ENCODE assay signal across 21 cellular contexts in the genomic region with DNA sequence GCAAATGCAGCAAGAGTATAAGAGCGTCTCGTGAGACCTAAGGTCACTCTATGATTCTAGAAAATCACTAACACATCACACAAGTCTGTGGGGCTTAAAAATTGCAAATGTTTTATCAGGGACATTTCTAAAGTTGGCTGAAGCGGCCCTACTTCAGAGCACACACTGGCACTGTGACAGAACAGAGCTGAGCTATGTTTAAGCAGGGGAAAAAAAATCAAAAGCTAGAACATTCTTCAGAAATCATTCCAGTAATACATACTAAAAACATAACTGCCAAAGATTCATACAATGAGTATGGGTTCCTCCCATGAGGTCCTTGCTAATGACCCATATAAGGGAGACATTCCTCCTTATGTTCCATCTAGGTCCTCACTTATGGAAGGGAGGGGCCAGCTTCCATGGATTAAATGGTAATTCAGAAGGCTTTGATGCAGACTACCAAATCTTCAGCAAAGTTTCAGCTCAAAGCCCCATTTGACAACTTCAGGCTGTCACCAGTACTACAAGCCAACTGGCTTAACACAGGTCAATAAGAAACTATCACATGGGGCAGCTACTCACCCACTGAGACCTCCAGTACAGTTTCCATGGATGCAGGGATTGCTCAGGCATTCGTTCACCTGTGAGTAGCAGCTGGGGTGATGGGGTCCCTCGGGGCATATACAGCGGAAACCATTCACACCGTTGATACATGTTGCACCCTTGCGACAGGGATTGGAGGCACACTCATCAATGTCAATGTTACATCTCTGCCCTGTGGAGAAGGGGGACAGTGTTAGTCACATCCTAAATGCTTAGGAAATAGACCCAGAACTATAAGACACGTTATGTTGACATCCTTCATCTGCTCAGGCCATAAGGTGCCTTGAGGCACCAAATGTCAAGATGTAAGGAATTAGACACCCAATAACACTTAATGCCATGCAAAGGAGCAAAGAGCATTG. TPM values are rescaled to one million over a fixed set of nuclear protein-coding genes. Genes with fewer than 3 reads are reported as not detected.
DNase-seq lines count a peak whose midpoint lies in the region; ATAC-seq and TF ChIP-seq lines count a peak whose summit lies in the region.
"Had no signal": no experiment of that assay in that cellular context is flagged by ENCODE, and none has a peak within 500 bp of the region (broad histone marks: within the 10 kb centered on the region; RNA-seq: fewer than 3 reads in every experiment).

No MANE protein-coding gene starts in this region.

- H3K9ac ChIP-seq in H9 (ENCODE audit: extremely low read depth, insufficient read length, low read length) (no peak overlapping the region), mesendoderm (ENCODE audit: low read length) (no peak overlapping the region)
- H3K9ac ChIP-seq: SK-N-SH had no signal

- peaks cover 0 to 21% (median 0%) of the 10 kb centered on the region in 3 experiments; a peak in 4 of 7 replicates for H3K36me3 Mint-ChIP-seq in H9 (ENCODE audit: insufficient read depth in 1 of 3, low read depth in 3 of 3)

- H3K56ac ChIP-seq in H9 (ENCODE audit: insufficient read length, low read depth, low read length) (no peak overlapping the region), mesendoderm (ENCODE audit: low read length) (no peak overlapping the region)

- H3K23ac ChIP-seq in H9 (ENCODE audit: insufficient read length, low read depth, low read length) (no peak overlapping the region), mesendoderm (ENCODE audit: low read length) (no peak overlapping the region)

- no peak overlapping the region for H4K91ac ChIP-seq in H9 (ENCODE audit: insufficient read length, low read depth, low read length)

- H2BK15ac ChIP-seq in H9 (ENCODE audit: low read depth, low read length) (no peak overlapping the region), mesendoderm (replicated peaks; ENCODE audit: low read depth) (no peak overlapping the region)

- H3K79me2 ChIP-seq in H9 (ENCODE audit: insufficient read depth, low read length) (no peaks in the 10 kb centered on the region), mesendoderm (ENCODE audit: control insufficient read depth, insufficient read depth, low read length) (no peaks in the 10 kb centered on the region)

- no peaks in the 10 kb centered on the region for H3K36me3 ChIP-seq in mesendoderm (ENCODE audit: control insufficient read depth, insufficient read depth, low read length)
- H3K36me3 ChIP-seq: ovary had no signal

- TF ChIP-seq CTCF in GM12873 (IDR thresholded peaks at IDR 0.05; ENCODE audit: insufficient read depth, low read depth, low read length, missing control alignments) = peak; percentile 35
- peak; percentile 17; the same call in 1 of the 3 replicates for TF ChIP-seq CTCF in H9 (conservative IDR thresholded peaks at IDR 0.05)
- TF ChIP-seq CTCF in cardiac fibroblast (IDR thresholded peaks at IDR 0.05; ENCODE audit: low read depth, low read length) = peak; percentile 15

- H3K79me1 ChIP-seq in H9 (ENCODE audit: insufficient read depth, low read depth, low read length, poor library complexity, severe bottlenecking) = no peaks in the 10 kb centered on the region
- no peaks in the 10 kb centered on the region for H3K79me1 ChIP-seq in mesendoderm (ENCODE audit: low read length)

- H2BK20ac ChIP-seq in H9 (ENCODE audit: low read depth, low read length, poor library complexity, severe bottlenecking) = no peak overlapping the region

- H3K9me3 Mint-ChIP-seq in H9 = no peaks in the 10 kb centered on the region
- H3K9me3 Mint-ChIP-seq: activated naive CD4-positive, alpha-beta T cell treated with anti-CD3 and anti-CD28 coated beads, Interleukin-2, amount 10 ng/mL, durations not matched to agents 7 days and 5 days had no signal

- no peak overlapping the region for H3K27ac Mint-ChIP-seq in H9
- H3K27ac Mint-ChIP-seq: activated naive CD4-positive, alpha-beta T cell treated with anti-CD3 and anti-CD28 coated beads, Interleukin-2, amount 10 ng/mL, durations not matched to agents 7 days and 5 days had no signal

- no peaks in the 10 kb centered on the region for H3K4me1 ChIP-seq in H9 (ENCODE audit: insufficient read depth, low read length)
- no peaks in the 10 kb centered on the region for H3K4me1 ChIP-seq in mesendoderm (ENCODE audit: control insufficient read depth, low read depth, low read length)
- H3K4me1 ChIP-seq: suprapubic skin had no signal

- no peak overlapping the region for H3K18ac ChIP-seq in H9 (ENCODE audit: insufficient read length, low read depth, low read length)
- H3K18ac ChIP-seq in mesendoderm (ENCODE audit: low read length) = no peak overlapping the region

- H4K20me1 ChIP-seq in H9 (ENCODE audit: control insufficient read depth, insufficient read depth, insufficient read length) = no peaks in the 10 kb centered on the region

- no CpG with 5 or more reads among the region's 9 CpGs for WGBS in H9 (ENCODE audit: extremely low coverage, insufficient read length, low lambda C conversion rate)
- WGBS in mesendoderm (ENCODE audit: extremely low coverage, insufficient coverage, low lambda C conversion rate) = no CpG with 5 or more reads among the region's 9 CpGs

- no peak overlapping the region for H3K14ac ChIP-seq in H9 (ENCODE audit: insufficient read depth, low read length)

- H3K27ac ChIP-seq in H9 (ENCODE audit: insufficient read length, low read depth, low read length) = no peak overlapping the region
- no peak overlapping the region for H3K27ac ChIP-seq in mesendoderm (ENCODE audit: low read depth, low read length)
- H3K27ac ChIP-seq: ovary, PC-9, suprapubic skin had no signal

- no peak overlapping the region for H3K4ac ChIP-seq in H9 (ENCODE audit: low read depth, low read length)
- H3K4ac ChIP-seq in mesendoderm (ENCODE audit: low read depth, low read length) = no peak overlapping the region

- no peak overlapping the region for H3K4me3 Mint-ChIP-seq in H9
- H3K4me3 Mint-ChIP-seq: activated naive CD4-positive, alpha-beta T cell treated with anti-CD3 and anti-CD28 coated beads, Interleukin-2, amount 10 ng/mL, durations not matched to agents 7 days and 5 days had no signal

- H2BK5ac ChIP-seq in H9 (ENCODE audit: insufficient read length, low read length) = no peak overlapping the region
- no peak overlapping the region for H2BK5ac ChIP-seq in mesendoderm (ENCODE audit: low read length)

- no peak overlapping the region for H2BK120ac ChIP-seq in H9 (ENCODE audit: low read depth, low read length, poor library complexity, severe bottlenecking)
- H2BK120ac ChIP-seq in mesendoderm (ENCODE audit: low read depth, low read length) = no peak overlapping the region

- ATAC-seq in HG03196 (IDR thresholded peaks at IDR 0.05; ENCODE audit: unreplicated experiment) (no peak), HG03159 (IDR thresholded peaks at IDR 0.05; ENCODE audit: unreplicated experiment) (no peak), HG03039 (IDR thresholded peaks at IDR 0.05; ENCODE audit: unreplicated experiment) (no peak)

- H3K23me2 ChIP-seq in H9 (ENCODE audit: insufficient read length, low read depth, low read length, poor library complexity, severe bottlenecking) = no peaks in the 10 kb centered on the region

- no peak overlapping the region for H4K8ac ChIP-seq in H9 (replicated peaks; ENCODE audit: insufficient read length, low read depth, low read length)
- no peak overlapping the region for H4K8ac ChIP-seq in mesendoderm (ENCODE audit: low read depth, low read length)

- H2BK12ac ChIP-seq in H9 (ENCODE audit: insufficient read length, low read depth, low read length) = no peak overlapping the region

- no peak for DNase-seq in H9
- DNase-seq in cardiac fibroblast (ENCODE audit: low read depth in 2 of 2) = no peak
- peak; percentile 23 for DNase-seq in mesendoderm
- DNase-seq: activated CD4-positive, alpha-beta T cell treated with anti-CD3 and anti-CD28 coated beads for 4 hours; activated naive CD4-positive, alpha-beta T cell treated with anti-CD3 and anti-CD28 coated beads, Interleukin-2, amount 10 ng/mL, durations not matched to agents 7 days and 5 days; cortex of kidney; foreskin melanocyte; NCI-H1417; NCI-H774; ovary; PC-9; SK-N-SH; stimulated activated CD4-positive, alpha-beta T cell treated with anti-CD3 and anti-CD28 coated beads, Interleukin-4, amount 100 ng/mL, for 24 hours; T-helper 9 cell had no signal

- no peak overlapping the region for H2AK5ac ChIP-seq in H9 (ENCODE audit: insufficient read length, low read length)
- H2AK5ac ChIP-seq in mesendoderm (ENCODE audit: low read length) = no peak overlapping the region

- no peak overlapping the region for H4K5ac ChIP-seq in H9 (ENCODE audit: insufficient read length, low read depth, low read length)
- H4K5ac ChIP-seq in mesendoderm (ENCODE audit: low read length) = no peak overlapping the region

- no peak overlapping the region for H3T11ph ChIP-seq in H9 (ENCODE audit: low read length)

- H3K27me3 Mint-ChIP-seq in H9 (ENCODE audit: low read depth) = no peaks in the 10 kb centered on the region
- H3K27me3 Mint-ChIP-seq: activated naive CD4-positive, alpha-beta T cell treated with anti-CD3 and anti-CD28 coated beads, Interleukin-2, amount 10 ng/mL, durations not matched to agents 7 days and 5 days had no signal

- no peaks in the 10 kb centered on the region for H3K9me3 ChIP-seq in H9 (ENCODE audit: control insufficient read depth, low read depth, low read length)
- H3K9me3 ChIP-seq: ovary, SK-N-SH, suprapubic skin had no signal

- H3K4me2 ChIP-seq in H9 (ENCODE audit: insufficient read depth, insufficient read length, low read length) = no peak overlapping the region
- no peak overlapping the region for H3K4me2 ChIP-seq in mesendoderm (ENCODE audit: low read length)
- H3K4me2 ChIP-seq: PC-9, SK-N-SH had no signal

- no peak overlapping the region for H2AFZ ChIP-seq in H9 (ENCODE audit: low read length)
- H2AFZ ChIP-seq: PC-9 had no signal

- no peaks in the 10 kb centered on the region for H3K27me3 ChIP-seq in H9 (ENCODE audit: insufficient read depth, low read length)
- no peaks in the 10 kb centered on the region for H3K27me3 ChIP-seq in mesendoderm (ENCODE audit: insufficient read depth, low read length, poor library complexity)
- H3K27me3 ChIP-seq: ovary, suprapubic skin had no signal

- H3K4me3 ChIP-seq in cardiac fibroblast (replicated peaks in 1 of 2; ENCODE audit: low read depth in 2 of 2, low read length in 2 of 2) (no peak overlapping the region), mesendoderm (ENCODE audit: low read length) (no peak overlapping the region)
- H3K4me3 ChIP-seq: ovary, PC-9, suprapubic skin had no signal

- H3K4me1 Mint-ChIP-seq in H9 = peaks cover 0 to 7% of the 10 kb centered on the region in 2 experiments; a peak in 1 of 4 replicates

RNA-seq across cellular contexts. Expression of gene ADAM30, which starts 58.4 kb away (rescaled TPM):
- total RNA-seq in H9 (2021) = not detected in 2 replicates
- polyA plus RNA-seq in mesendoderm (2013, experiment 1 of 2) = not detected
- not detected for polyA plus RNA-seq in mesendoderm (2013, experiment 2 of 2)
- total RNA-seq: HT-29, LHCN-M2, ovary, PC-9, suprapubic skin had no signal
- polyA plus RNA-seq: ovary, SK-N-SH had no signal
